Comparison of ENCODE assay signal across 8 cellular contexts in genomic region chr9:121121582-121122087, GRCh38. TPM values are rescaled to one million over a fixed set of nuclear protein-coding genes. Genes with fewer than 3 reads are reported as not detected.
A peak's percentile ranks its signal among the peaks of the same experiment; 100 is the strongest.
DNase-seq lines count a peak whose midpoint lies in the region; ATAC-seq lines count a peak whose summit lies in the region.

No MANE protein-coding gene starts in this region.

- H3K18ac ChIP-seq in neuronal stem cell (ENCODE audit: low read length), result no peak overlapping the region

- peak; percentile 98 for ATAC-seq in GM21528 (IDR thresholded peaks at IDR 0.05; ENCODE audit: low FRiP score, unreplicated experiment)

- no peak overlapping the region for H2BK120ac ChIP-seq in neuronal stem cell (ENCODE audit: low read depth, low read length)

- H2AFZ ChIP-seq in neuronal stem cell (ENCODE audit: low read length), result peak overlapping the region; percentile 74

- peak overlapping the region; percentile 18 for H3K4me2 ChIP-seq in neuronal stem cell (ENCODE audit: insufficient read depth, low read length, poor library complexity, severe bottlenecking)

- no peak overlapping the region for H2AK5ac ChIP-seq in neuronal stem cell (ENCODE audit: low read depth, low read length)

- no peaks in the 10 kb centered on the region for H3K79me1 ChIP-seq in neuronal stem cell (ENCODE audit: low read depth, low read length)

- H3K14ac ChIP-seq in neuronal stem cell (ENCODE audit: low read length), result no peak overlapping the region

- H3K23ac ChIP-seq in neuronal stem cell (ENCODE audit: low read depth, low read length, poor library complexity), result no peak overlapping the region

- H3K9me3 ChIP-seq in neuronal stem cell (replicated peaks in 1 of 2; ENCODE audit: control insufficient read depth in 2 of 2, insufficient read depth in 1 of 2, low read depth in 1 of 2, low read length in 2 of 2) (no peaks in the 10 kb centered on the region), subcutaneous abdominal adipose tissue (ENCODE audit: control insufficient read depth in 5 of 5, low read length in 5 of 5) (no peaks in the 10 kb centered on the region)

- no peak overlapping the region for H2BK12ac ChIP-seq in neuronal stem cell (ENCODE audit: low read length)

- H3K4ac ChIP-seq in neuronal stem cell (ENCODE audit: low read length), result no peak overlapping the region

- no peak overlapping the region for H4K91ac ChIP-seq in neuronal stem cell (ENCODE audit: low read depth, low read length, poor library complexity)

- H2BK5ac ChIP-seq in neuronal stem cell (ENCODE audit: low read length), result no peak overlapping the region

- H3K4me3 ChIP-seq in neuronal stem cell (ENCODE audit: low read length in 2 of 2), result peak overlapping the region in 1 of 2 donors; percentile 43
- peak overlapping the region; percentile 62 to 85 (median 66) for H3K4me3 ChIP-seq in subcutaneous abdominal adipose tissue (ENCODE audit: low read depth in 1 of 5, low read length in 5 of 5)

- H2BK15ac ChIP-seq in neuronal stem cell (ENCODE audit: low read length), result no peak overlapping the region

- H3K27me3 ChIP-seq in neuronal stem cell (ENCODE audit: control insufficient read depth in 3 of 3, insufficient read depth in 3 of 3, low read depth in 1 of 3, low read length in 3 of 3) (no peaks in the 10 kb centered on the region), subcutaneous abdominal adipose tissue (ENCODE audit: control insufficient read depth in 5 of 5, insufficient read depth in 4 of 5, low read length in 5 of 5) (no peaks in the 10 kb centered on the region)

- H3K4me1 ChIP-seq in neuronal stem cell (ENCODE audit: control insufficient read depth in 2 of 2, insufficient read depth in 1 of 2, low read depth in 1 of 2, low read length in 2 of 2) (peaks cover 0 to 3% of the 10 kb centered on the region in 2 donors), subcutaneous abdominal adipose tissue (ENCODE audit: control insufficient read depth in 5 of 5, insufficient read depth in 5 of 5, low read length in 5 of 5) (peaks cover 3 to 19% (median 15%) of the 10 kb centered on the region in 5 donors)

- H3K27ac ChIP-seq in neuronal stem cell (replicated peaks; ENCODE audit: low read length) (no peak overlapping the region), subcutaneous abdominal adipose tissue (ENCODE audit: low read depth, low read length) (peak overlapping the region; percentile 32)

- H3K9ac ChIP-seq in neuronal stem cell (ENCODE audit: low read depth, low read length, poor library complexity) (no peak overlapping the region), subcutaneous abdominal adipose tissue (ENCODE audit: low read length in 5 of 5) (peak overlapping the region; percentile 47 to 66 (median 63))

- H4K8ac ChIP-seq in neuronal stem cell (ENCODE audit: low read depth, low read length), result no peak overlapping the region

- DNase-seq in DMS53 (lab: John Stamatoyannopoulos, UW) (peak; percentile 96), HuH-7.5 (ENCODE audit: low spot score) (peak; percentile 61), SIG-M5 (lab: John Stamatoyannopoulos, UW) (peak; percentile 92), foreskin melanocyte (peak; percentile 92), neuronal stem cell (ENCODE audit: low spot score) (peak; percentile 72)
- DNase-seq in activated gamma-delta T cell treated with anti-CD3 and anti-CD28 coated beads, Interleukin-2, amount 50 U/mL, for 16 hours (ENCODE audit: low read depth), result peak; percentile 93

- H3K36me3 ChIP-seq in neuronal stem cell (replicated peaks in 1 of 2; ENCODE audit: control insufficient read depth in 2 of 2, insufficient read depth in 2 of 2, low read length in 2 of 2) (peaks cover 0 to 31% of the 10 kb centered on the region in 2 donors), subcutaneous abdominal adipose tissue (ENCODE audit: control insufficient read depth in 5 of 5, insufficient read depth in 5 of 5, low read length in 5 of 5) (peaks cover 0 to 6% (median 3%) of the 10 kb centered on the region in 5 donors)

- WGBS in neuronal stem cell (ENCODE audit: extremely low coverage in 2 of 2, insufficient read length in 2 of 2, insufficient replicate concordance in 1 of 2), 2 donors, result no CpG with 5 or more reads among the region's 17 CpGs

RNA-seq across cellular contexts. Expression of gene CNTRL, which starts 46.9 kb away (rescaled TPM):
- polyA plus RNA-seq in neuronal stem cell (2013, experiment 1 of 2), result 18.0 TPM
- 17.4 TPM for polyA plus RNA-seq in neuronal stem cell (2013, experiment 2 of 2)
